In genomic region chr5:128684951-128685350, GRCh38 we compare ENCODE assay signal across 16 cellular contexts.
"Had no signal": no experiment of that assay in that cellular context is flagged by ENCODE, and none has a peak within 500 bp of the region (broad histone marks: within the 10 kb centered on the region; RNA-seq: fewer than 3 reads in every experiment).

No MANE protein-coding gene starts in this region.

- H3K4me3 ChIP-seq: coronary artery, left ventricle myocardium inferior, mucosa of descending colon, pancreas, thoracic aorta had no signal

- H3K9me3 ChIP-seq: left ventricle myocardium inferior, mucosa of descending colon, pancreas, thoracic aorta had no signal

- H3K4me1 ChIP-seq: left ventricle myocardium inferior, pancreas had no signal

- H3K27ac Mint-ChIP-seq: activated B cell treated with CpG ODN at 0.5 μM for 24 hours; activated CD4-positive, alpha-beta T cell treated with anti-CD3 and anti-CD28 coated beads, Interleukin-2, amount 10 ng/mL, durations not matched to agents 24 days and 14 days; activated CD8-positive, alpha-beta T cell treated with anti-CD3 and anti-CD28 coated beads, Interleukin-2, amount 10 ng/mL, durations not matched to agents 7 days and 5 days; activated naive CD4-positive, alpha-beta T cell treated with anti-CD3 and anti-CD28 coated beads, Interleukin-2, amount 50 U/mL, for 72 hours; activated T-cell treated with anti-CD3 and anti-CD28 coated beads, Interleukin-2, amount 50 U/mL, for 72 hours; naive thymus-derived CD4-positive, alpha-beta T cell; stimulated activated effector memory CD8-positive, alpha-beta T cell treated with anti-CD3 and anti-CD28 coated beads, Interleukin-12 subunit alpha, Interleukin-12 subunit beta, amount 100 ng/mL, for 72 hours had no signal

- H3K4me1 Mint-ChIP-seq: activated B cell treated with CpG ODN at 0.5 μM for 24 hours; activated CD4-positive, alpha-beta T cell treated with anti-CD3 and anti-CD28 coated beads, Interleukin-2, amount 10 ng/mL, durations not matched to agents 24 days and 14 days; naive thymus-derived CD4-positive, alpha-beta T cell; stimulated activated effector memory CD8-positive, alpha-beta T cell treated with anti-CD3 and anti-CD28 coated beads, Interleukin-12 subunit alpha, Interleukin-12 subunit beta, amount 100 ng/mL, for 72 hours had no signal

- H3K27ac ChIP-seq: coronary artery, left ventricle myocardium inferior, pancreas, thoracic aorta had no signal

- H3K36me3 ChIP-seq: left ventricle myocardium inferior, pancreas, thoracic aorta had no signal

- H3K27me3 ChIP-seq: pancreas had no signal

- FAIRE-seq: pancreas had no signal

- H3K27me3 Mint-ChIP-seq: activated B cell treated with CpG ODN at 0.5 μM for 24 hours; activated CD4-positive, alpha-beta T cell treated with anti-CD3 and anti-CD28 coated beads, Interleukin-2, amount 10 ng/mL, durations not matched to agents 24 days and 14 days had no signal

- H3K36me3 Mint-ChIP-seq: activated naive CD4-positive, alpha-beta T cell treated with anti-CD3 and anti-CD28 coated beads, Interleukin-2, amount 50 U/mL, for 72 hours; naive thymus-derived CD4-positive, alpha-beta T cell; stimulated activated effector memory CD8-positive, alpha-beta T cell treated with anti-CD3 and anti-CD28 coated beads, Interleukin-12 subunit alpha, Interleukin-12 subunit beta, amount 100 ng/mL, for 72 hours had no signal

- H3K4me3 Mint-ChIP-seq: activated B cell treated with CpG ODN at 0.5 μM for 24 hours; activated CD4-positive, alpha-beta T cell treated with anti-CD3 and anti-CD28 coated beads, Interleukin-2, amount 10 ng/mL, durations not matched to agents 24 days and 14 days; activated CD8-positive, alpha-beta T cell treated with anti-CD3 and anti-CD28 coated beads, Interleukin-2, amount 10 ng/mL, durations not matched to agents 7 days and 5 days; activated T-cell treated with anti-CD3 and anti-CD28 coated beads, Interleukin-2, amount 50 U/mL, for 72 hours; naive thymus-derived CD4-positive, alpha-beta T cell; stimulated activated effector memory CD8-positive, alpha-beta T cell treated with anti-CD3 and anti-CD28 coated beads, Interleukin-12 subunit alpha, Interleukin-12 subunit beta, amount 100 ng/mL, for 72 hours had no signal

- H3K9me3 Mint-ChIP-seq: activated B cell treated with CpG ODN at 0.5 μM for 24 hours; activated CD4-positive, alpha-beta T cell treated with anti-CD3 and anti-CD28 coated beads, Interleukin-2, amount 10 ng/mL, durations not matched to agents 24 days and 14 days; activated naive CD4-positive, alpha-beta T cell treated with anti-CD3 and anti-CD28 coated beads, Interleukin-2, amount 50 U/mL, for 72 hours; activated T-cell treated with anti-CD3 and anti-CD28 coated beads, Interleukin-2, amount 50 U/mL, for 72 hours; naive thymus-derived CD4-positive, alpha-beta T cell; stimulated activated effector memory CD8-positive, alpha-beta T cell treated with anti-CD3 and anti-CD28 coated beads, Interleukin-12 subunit alpha, Interleukin-12 subunit beta, amount 100 ng/mL, for 72 hours had no signal

- DNase-seq: activated B cell treated with CpG ODN at 0.5 μM for 24 hours; activated CD4-positive, alpha-beta T cell treated with anti-CD3 and anti-CD28 coated beads, Interleukin-2, amount 10 ng/mL, durations not matched to agents 24 days and 14 days; activated CD8-positive, alpha-beta memory T cell treated with anti-CD3 and anti-CD28 coated beads, Interleukin-2, amount 50 U/mL, for 4 hours; activated CD8-positive, alpha-beta T cell treated with anti-CD3 and anti-CD28 coated beads, Interleukin-2, amount 10 ng/mL, durations not matched to agents 7 days and 5 days; activated gamma-delta T cell; activated T-cell treated with anti-CD3 and anti-CD28 coated beads, Interleukin-2, amount 50 U/mL, for 72 hours; effector CD4-positive, alpha-beta T cell; hippocampal formation; left ventricle myocardium inferior; mucosa of descending colon; naive thymus-derived CD4-positive, alpha-beta T cell; pancreas had no signal
